12 cellular contexts compared by ENCODE assay signal in genomic region chr10:69960606-69961167, GRCh38.
"Had no signal": no experiment of that assay in that cellular context is flagged by ENCODE, and none has a peak within 500 bp of the region (broad histone marks: within the 10 kb centered on the region; RNA-seq: fewer than 3 reads in every experiment).

No MANE protein-coding gene starts in this region.

- H3K27ac Mint-ChIP-seq: activated CD4-positive, alpha-beta T cell treated with anti-CD3 and anti-CD28 coated beads, Interleukin-2, amount 10 ng/mL, durations not matched to agents 24 days and 14 days; activated T-helper 17 cell treated with anti-CD3 and anti-CD28 coated beads, Interleukin-2, amount 50 U/mL, for 72 hours; nephron progenitor cell; stimulated activated effector memory CD8-positive, alpha-beta T cell treated with anti-CD3 and anti-CD28 coated beads, Interleukin-12 subunit alpha, Interleukin-12 subunit beta, amount 100 ng/mL, for 72 hours; T-helper 2 cell treated with Interferon-gamma antibody and Interleukin-4, amounts not matched to agents 5 μg/mL and 100 μg/mL, for 36 hours had no signal

- H3K4me3 Mint-ChIP-seq: activated B cell treated with CpG ODN at 0.5 μM for 24 hours; activated CD4-positive, alpha-beta T cell treated with anti-CD3 and anti-CD28 coated beads, Interleukin-2, amount 10 ng/mL, durations not matched to agents 24 days and 14 days; activated T-helper 17 cell treated with anti-CD3 and anti-CD28 coated beads, Interleukin-2, amount 50 U/mL, for 72 hours; nephron progenitor cell; stimulated activated effector memory CD8-positive, alpha-beta T cell treated with anti-CD3 and anti-CD28 coated beads, Interleukin-12 subunit alpha, Interleukin-12 subunit beta, amount 100 ng/mL, for 72 hours; T-helper 2 cell treated with Interferon-gamma antibody and Interleukin-4, amounts not matched to agents 5 μg/mL and 100 μg/mL, for 36 hours had no signal

- DNase-seq: activated B cell treated with CpG ODN at 0.5 μM for 24 hours; activated CD4-positive, alpha-beta T cell treated with anti-CD3 and anti-CD28 coated beads, Interleukin-2, amount 10 ng/mL, durations not matched to agents 24 days and 14 days; activated naive CD4-positive, alpha-beta T cell treated with Interleukin-2 at 50 U/mL for 16 hours; aorta; cerebellar nuclear complex; nephron progenitor cell; stimulated activated CD4-positive, alpha-beta T cell treated with anti-CD3 and anti-CD28 coated beads, Interleukin-12 subunit alpha, Interleukin-12 subunit beta, amount 100 ng/mL, for 4 hours; stimulated activated CD4-positive, alpha-beta T cell treated with anti-CD3 and anti-CD28 coated beads, Interleukin-2, amount 100 ng/mL, for 24 hours had no signal

- H3K4me1 Mint-ChIP-seq: activated CD4-positive, alpha-beta T cell treated with anti-CD3 and anti-CD28 coated beads, Interleukin-2, amount 10 ng/mL, durations not matched to agents 24 days and 14 days; activated T-helper 17 cell treated with anti-CD3 and anti-CD28 coated beads, Interleukin-2, amount 50 U/mL, for 72 hours; stimulated activated effector memory CD8-positive, alpha-beta T cell treated with anti-CD3 and anti-CD28 coated beads, Interleukin-12 subunit alpha, Interleukin-12 subunit beta, amount 100 ng/mL, for 72 hours had no signal

- H3K36me3 ChIP-seq: thyroid gland had no signal

- H3K27me3 Mint-ChIP-seq: activated B cell treated with CpG ODN at 0.5 μM for 24 hours had no signal

- H3K9me3 ChIP-seq: thyroid gland had no signal

- ATAC-seq: activated T-helper 17 cell treated with anti-CD3 and anti-CD28 coated beads, Interleukin-2, amount 50 U/mL, for 72 hours; stimulated activated effector memory CD8-positive, alpha-beta T cell treated with anti-CD3 and anti-CD28 coated beads, Interleukin-12 subunit alpha, Interleukin-12 subunit beta, amount 100 ng/mL, for 72 hours had no signal

- H3K27ac ChIP-seq: thyroid gland had no signal

- H3K36me3 Mint-ChIP-seq: stimulated activated effector memory CD8-positive, alpha-beta T cell treated with anti-CD3 and anti-CD28 coated beads, Interleukin-12 subunit alpha, Interleukin-12 subunit beta, amount 100 ng/mL, for 72 hours had no signal

- H3K9me3 Mint-ChIP-seq: activated B cell treated with CpG ODN at 0.5 μM for 24 hours; activated CD4-positive, alpha-beta T cell treated with anti-CD3 and anti-CD28 coated beads, Interleukin-2, amount 10 ng/mL, durations not matched to agents 24 days and 14 days; activated T-helper 17 cell treated with anti-CD3 and anti-CD28 coated beads, Interleukin-2, amount 50 U/mL, for 72 hours; stimulated activated effector memory CD8-positive, alpha-beta T cell treated with anti-CD3 and anti-CD28 coated beads, Interleukin-12 subunit alpha, Interleukin-12 subunit beta, amount 100 ng/mL, for 72 hours; T-helper 2 cell treated with Interferon-gamma antibody and Interleukin-4, amounts not matched to agents 5 μg/mL and 100 μg/mL, for 36 hours had no signal

- H3K4me3 ChIP-seq: thyroid gland had no signal
